Comparison of ENCODE assay signal across 10 cellular contexts in the genomic region with DNA sequence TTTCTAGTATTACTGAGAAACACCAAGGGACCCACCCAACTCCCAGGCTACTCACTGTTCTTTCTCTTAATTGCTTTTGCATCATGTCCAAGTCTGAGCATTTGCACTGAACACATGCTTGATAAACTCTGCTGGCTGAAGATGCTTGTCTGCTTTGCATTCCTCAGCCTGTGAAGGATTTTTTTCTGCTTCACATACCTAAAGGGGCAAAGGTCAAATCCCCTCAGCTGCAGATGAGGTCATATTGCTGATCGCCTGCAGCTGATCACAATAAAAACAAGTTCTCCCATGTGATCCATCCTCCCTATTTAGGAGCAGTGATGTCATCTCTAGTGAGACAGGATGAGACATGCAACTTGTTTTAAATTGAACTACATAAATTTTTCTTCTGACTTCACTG.
DNase-seq lines count a peak whose midpoint lies in the region; ATAC-seq and TF ChIP-seq lines count a peak whose summit lies in the region.
"Had no signal": no experiment of that assay in that cellular context is flagged by ENCODE, and none has a peak within 500 bp of the region (broad histone marks: within the 10 kb centered on the region; RNA-seq: fewer than 3 reads in every experiment).

No MANE protein-coding gene starts in this region.

- no peak overlapping the region for H3K4me3 Mint-ChIP-seq in nephron progenitor cell
- H3K4me3 Mint-ChIP-seq: activated naive CD8-positive, alpha-beta T cell treated with anti-CD3 and anti-CD28 coated beads for 36 hours had no signal

- peaks cover 13% of the 10 kb centered on the region for H3K4me1 Mint-ChIP-seq in nephron progenitor cell
- H3K4me1 Mint-ChIP-seq: activated naive CD8-positive, alpha-beta T cell treated with anti-CD3 and anti-CD28 coated beads for 36 hours had no signal

- ATAC-seq in GM21390 (IDR thresholded peaks at IDR 0.05; ENCODE audit: unreplicated experiment), result no peak

- H3K4me1 ChIP-seq in ES-I3 (ENCODE audit: insufficient read depth, low read length), result peaks cover 16% of the 10 kb centered on the region

- TF ChIP-seq CTCF in RWPE1 (conservative IDR thresholded peaks at IDR 0.05; ENCODE audit: low read depth) (no peak), nephron progenitor cell (IDR thresholded peaks at IDR 0.05) (no peak), coronary artery (IDR thresholded peaks at IDR 0.05) (no peak)

- H3K9ac ChIP-seq in ES-I3 (ENCODE audit: low read depth, low read length), result 0 out of 2 replicates have a peak overlapping the region, but pooled peaks have one; percentile 13

- DNase-seq in RWPE1 (ENCODE audit: low spot score), result peak; percentile 82
- DNase-seq in fibroblast of gingiva (ENCODE audit: low read depth), result peak; percentile 76
- DNase-seq in nephron progenitor cell, result peak; percentile 48
- no peak for DNase-seq in NCI-H2081 (lab: John Stamatoyannopoulos, UW)
- no peak for DNase-seq in coronary artery (ENCODE audit: low spot score)
- no peak for DNase-seq in NCI-H128 (lab: John Stamatoyannopoulos, UW; ENCODE audit: unreplicated experiment)
- DNase-seq: activated naive CD8-positive, alpha-beta T cell treated with anti-CD3 and anti-CD28 coated beads for 36 hours; midbrain had no signal

- POLR2A ChIA-PET in RWPE1 (lab: Yijun Ruan, JAX; ENCODE audit: low non-redundant PET), result no interaction called here

- no peaks in the 10 kb centered on the region for H3K36me3 Mint-ChIP-seq in nephron progenitor cell (ENCODE audit: low read depth)
- H3K36me3 Mint-ChIP-seq: activated naive CD8-positive, alpha-beta T cell treated with anti-CD3 and anti-CD28 coated beads for 36 hours had no signal

- no peak overlapping the region for H3K27ac Mint-ChIP-seq in nephron progenitor cell
- H3K27ac Mint-ChIP-seq: activated naive CD8-positive, alpha-beta T cell treated with anti-CD3 and anti-CD28 coated beads for 36 hours had no signal

- no peak overlapping the region for H3K27ac ChIP-seq in RWPE1
- no peak overlapping the region for H3K27ac ChIP-seq in coronary artery

- no peaks in the 10 kb centered on the region for H3K27me3 Mint-ChIP-seq in nephron progenitor cell (ENCODE audit: low read depth, poor library complexity)
- H3K27me3 Mint-ChIP-seq: activated naive CD8-positive, alpha-beta T cell treated with anti-CD3 and anti-CD28 coated beads for 36 hours had no signal

- no peak overlapping the region for H3K4me3 ChIP-seq in coronary artery

- H3K9me3 ChIP-seq in ES-I3 (ENCODE audit: control insufficient read depth, insufficient read depth, low read length), result no peaks in the 10 kb centered on the region

- CTCF ChIA-PET in RWPE1 (lab: Yijun Ruan, JAX), result interaction anchor here (0.6 to 1.8 kb wide), 4 partner anchors 92 to 1722 kb away, joined by 3 to 9 read pairs (median 4); no protein-coding TSS in a partner anchor

- no peaks in the 10 kb centered on the region for H3K36me3 ChIP-seq in ES-I3 (ENCODE audit: insufficient read depth, low read length)

- no peaks in the 10 kb centered on the region for H3K9me3 Mint-ChIP-seq in nephron progenitor cell
- H3K9me3 Mint-ChIP-seq: activated naive CD8-positive, alpha-beta T cell treated with anti-CD3 and anti-CD28 coated beads for 36 hours had no signal

Comparison
In these comparisons a context has a peak if more than half of its experiments do, and no peak if none do; other contexts are left out.
1. DNase-seq: peak in RWPE1 (single experiment), fibroblast of gingiva (single experiment) and nephron progenitor cell (single experiment); none in NCI-H2081 (0 of 2), coronary artery (single experiment) and NCI-H128 (single experiment).